In the genomic region with DNA sequence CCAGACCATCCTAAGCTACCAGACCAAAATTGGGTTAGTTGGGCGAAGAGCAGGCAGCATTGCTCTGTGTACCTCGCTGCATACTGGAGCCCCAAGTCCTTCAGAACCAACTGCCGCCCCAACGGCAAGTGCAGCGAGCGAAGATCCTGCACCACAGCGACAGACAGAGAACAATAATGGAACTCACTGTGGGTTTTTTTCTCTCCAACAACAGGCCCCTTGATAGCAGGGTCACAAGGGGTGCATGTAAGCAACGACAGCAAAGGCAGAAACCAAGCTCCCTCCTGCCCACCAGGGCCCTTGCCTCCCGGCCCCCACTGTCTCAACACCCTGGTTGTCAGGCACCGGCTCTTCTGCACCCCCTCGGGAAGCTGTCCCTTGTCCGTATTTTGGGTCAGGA, we compare ENCODE assay signal across 2 cellular contexts.
A peak's percentile ranks its signal among the peaks of the same experiment; 100 is the strongest.
TF ChIP-seq lines count a peak whose summit lies in the region.

No MANE protein-coding gene starts in this region.

TF ChIP-seq in HepG2, 621 proteins besides CTCF, POLR2A, EP300 and RAD21:
- TF ChIP-seq CREM (IDR thresholded peaks at IDR 0.05) = no peak
- TF ChIP-seq CREM (CRISPR knock-in tag; IDR thresholded peaks at IDR 0.05) = no peak
- TF ChIP-seq ZNF3 (CRISPR knock-in tag; IDR thresholded peaks at IDR 0.05) = no peak
- TF ChIP-seq, protein P1, sequence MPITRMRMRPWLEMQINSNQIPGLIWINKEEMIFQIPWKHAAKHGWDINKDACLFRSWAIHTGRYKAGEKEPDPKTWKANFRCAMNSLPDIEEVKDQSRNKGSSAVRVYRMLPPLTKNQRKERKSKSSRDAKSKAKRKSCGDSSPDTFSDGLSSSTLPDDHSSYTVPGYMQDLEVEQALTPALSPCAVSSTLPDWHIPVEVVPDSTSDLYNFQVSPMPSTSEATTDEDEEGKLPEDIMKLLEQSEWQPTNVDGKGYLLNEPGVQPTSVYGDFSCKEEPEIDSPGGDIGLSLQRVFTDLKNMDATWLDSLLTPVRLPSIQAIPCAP (CRISPR knock-in tag; IDR thresholded peaks at IDR 0.05; ENCODE audit: low read depth) = no peak
- TF ChIP-seq RBM22 (optimal IDR thresholded peaks at IDR 0.05; ENCODE audit: low read length) = peak; percentile 25
- TF ChIP-seq ZNF501 (CRISPR knock-in tag; IDR thresholded peaks at IDR 0.05) = no peak
- TF ChIP-seq, protein P2, sequence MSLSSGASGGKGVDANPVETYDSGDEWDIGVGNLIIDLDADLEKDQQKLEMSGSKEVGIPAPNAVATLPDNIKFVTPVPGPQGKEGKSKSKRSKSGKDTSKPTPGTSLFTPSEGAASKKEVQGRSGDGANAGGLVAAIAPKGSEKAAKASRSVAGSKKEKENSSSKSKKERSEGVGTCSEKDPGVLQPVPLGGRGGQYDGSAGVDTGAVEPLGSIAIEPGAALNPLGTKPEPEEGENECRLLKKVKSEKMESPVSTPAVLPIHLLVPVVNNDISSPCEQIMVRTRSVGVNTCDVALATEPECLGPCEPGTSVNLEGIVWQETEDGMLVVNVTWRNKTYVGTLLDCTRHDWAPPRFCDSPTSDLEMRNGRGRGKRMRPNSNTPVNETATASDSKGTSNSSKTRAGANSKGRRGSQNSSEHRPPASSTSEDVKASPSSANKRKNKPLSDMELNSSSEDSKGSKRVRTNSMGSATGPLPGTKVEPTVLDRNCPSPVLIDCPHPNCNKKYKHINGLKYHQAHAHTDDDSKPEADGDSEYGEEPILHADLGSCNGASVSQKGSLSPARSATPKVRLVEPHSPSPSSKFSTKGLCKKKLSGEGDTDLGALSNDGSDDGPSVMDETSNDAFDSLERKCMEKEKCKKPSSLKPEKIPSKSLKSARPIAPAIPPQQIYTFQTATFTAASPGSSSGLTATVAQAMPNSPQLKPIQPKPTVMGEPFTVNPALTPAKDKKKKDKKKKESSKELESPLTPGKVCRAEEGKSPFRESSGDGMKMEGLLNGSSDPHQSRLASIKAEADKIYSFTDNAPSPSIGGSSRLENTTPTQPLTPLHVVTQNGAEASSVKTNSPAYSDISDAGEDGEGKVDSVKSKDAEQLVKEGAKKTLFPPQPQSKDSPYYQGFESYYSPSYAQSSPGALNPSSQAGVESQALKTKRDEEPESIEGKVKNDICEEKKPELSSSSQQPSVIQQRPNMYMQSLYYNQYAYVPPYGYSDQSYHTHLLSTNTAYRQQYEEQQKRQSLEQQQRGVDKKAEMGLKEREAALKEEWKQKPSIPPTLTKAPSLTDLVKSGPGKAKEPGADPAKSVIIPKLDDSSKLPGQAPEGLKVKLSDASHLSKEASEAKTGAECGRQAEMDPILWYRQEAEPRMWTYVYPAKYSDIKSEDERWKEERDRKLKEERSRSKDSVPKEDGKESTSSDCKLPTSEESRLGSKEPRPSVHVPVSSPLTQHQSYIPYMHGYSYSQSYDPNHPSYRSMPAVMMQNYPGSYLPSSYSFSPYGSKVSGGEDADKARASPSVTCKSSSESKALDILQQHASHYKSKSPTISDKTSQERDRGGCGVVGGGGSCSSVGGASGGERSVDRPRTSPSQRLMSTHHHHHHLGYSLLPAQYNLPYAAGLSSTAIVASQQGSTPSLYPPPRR (CRISPR knock-in tag; IDR thresholded peaks at IDR 0.05; ENCODE audit: borderline replicate concordance) = no peak

TF ChIP-seq in WTC11, 78 proteins besides CTCF, POLR2A, EP300 and RAD21 (continued from another document):
- TF ChIP-seq HMGA2 (CRISPR knock-in tag; IDR thresholded peaks at IDR 0.05) (no peak), OVOL2 (CRISPR knock-in tag; IDR thresholded peaks at IDR 0.05; ENCODE audit: borderline replicate concordance) (no peak), ESRRA (CRISPR knock-in tag; IDR thresholded peaks at IDR 0.05; ENCODE audit: borderline replicate concordance) (no peak), EMX1 (CRISPR knock-in tag; IDR thresholded peaks at IDR 0.05) (no peak), MXD4 (CRISPR knock-in tag; IDR thresholded peaks at IDR 0.05; ENCODE audit: borderline replicate concordance) (no peak), NR2C2 (CRISPR knock-in tag; IDR thresholded peaks at IDR 0.05) (no peak), ZNF317 (CRISPR knock-in tag; IDR thresholded peaks at IDR 0.05; ENCODE audit: borderline replicate concordance, low read depth) (no peak), ZNF219 (CRISPR knock-in tag; IDR thresholded peaks at IDR 0.05; ENCODE audit: borderline replicate concordance) (no peak), CBFB (CRISPR knock-in tag; IDR thresholded peaks at IDR 0.05; ENCODE audit: low read depth) (no peak), KAT7 (CRISPR knock-in tag; IDR thresholded peaks at IDR 0.05; ENCODE audit: borderline replicate concordance) (no peak), RELA (CRISPR knock-in tag; IDR thresholded peaks at IDR 0.05; ENCODE audit: borderline replicate concordance) (no peak), IRF2 (CRISPR knock-in tag; IDR thresholded peaks at IDR 0.05; ENCODE audit: borderline replicate concordance, low read depth) (no peak)
- TF ChIP-seq, protein P3, sequence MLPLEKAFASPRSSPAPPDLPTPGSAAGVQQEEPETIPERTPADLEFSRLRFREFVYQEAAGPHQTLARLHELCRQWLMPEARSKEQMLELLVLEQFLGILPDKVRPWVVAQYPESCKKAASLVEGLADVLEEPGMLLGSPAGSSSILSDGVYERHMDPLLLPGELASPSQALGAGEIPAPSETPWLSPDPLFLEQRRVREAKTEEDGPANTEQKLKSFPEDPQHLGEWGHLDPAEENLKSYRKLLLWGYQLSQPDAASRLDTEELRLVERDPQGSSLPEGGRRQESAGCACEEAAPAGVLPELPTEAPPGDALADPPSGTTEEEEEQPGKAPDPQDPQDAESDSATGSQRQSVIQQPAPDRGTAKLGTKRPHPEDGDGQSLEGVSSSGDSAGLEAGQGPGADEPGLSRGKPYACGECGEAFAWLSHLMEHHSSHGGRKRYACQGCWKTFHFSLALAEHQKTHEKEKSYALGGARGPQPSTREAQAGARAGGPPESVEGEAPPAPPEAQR (CRISPR knock-in tag; IDR thresholded peaks at IDR 0.05) = no peak
- TF ChIP-seq, protein P1 (CRISPR knock-in tag; IDR thresholded peaks at IDR 0.05) = no peak
- TF ChIP-seq, protein P4, sequence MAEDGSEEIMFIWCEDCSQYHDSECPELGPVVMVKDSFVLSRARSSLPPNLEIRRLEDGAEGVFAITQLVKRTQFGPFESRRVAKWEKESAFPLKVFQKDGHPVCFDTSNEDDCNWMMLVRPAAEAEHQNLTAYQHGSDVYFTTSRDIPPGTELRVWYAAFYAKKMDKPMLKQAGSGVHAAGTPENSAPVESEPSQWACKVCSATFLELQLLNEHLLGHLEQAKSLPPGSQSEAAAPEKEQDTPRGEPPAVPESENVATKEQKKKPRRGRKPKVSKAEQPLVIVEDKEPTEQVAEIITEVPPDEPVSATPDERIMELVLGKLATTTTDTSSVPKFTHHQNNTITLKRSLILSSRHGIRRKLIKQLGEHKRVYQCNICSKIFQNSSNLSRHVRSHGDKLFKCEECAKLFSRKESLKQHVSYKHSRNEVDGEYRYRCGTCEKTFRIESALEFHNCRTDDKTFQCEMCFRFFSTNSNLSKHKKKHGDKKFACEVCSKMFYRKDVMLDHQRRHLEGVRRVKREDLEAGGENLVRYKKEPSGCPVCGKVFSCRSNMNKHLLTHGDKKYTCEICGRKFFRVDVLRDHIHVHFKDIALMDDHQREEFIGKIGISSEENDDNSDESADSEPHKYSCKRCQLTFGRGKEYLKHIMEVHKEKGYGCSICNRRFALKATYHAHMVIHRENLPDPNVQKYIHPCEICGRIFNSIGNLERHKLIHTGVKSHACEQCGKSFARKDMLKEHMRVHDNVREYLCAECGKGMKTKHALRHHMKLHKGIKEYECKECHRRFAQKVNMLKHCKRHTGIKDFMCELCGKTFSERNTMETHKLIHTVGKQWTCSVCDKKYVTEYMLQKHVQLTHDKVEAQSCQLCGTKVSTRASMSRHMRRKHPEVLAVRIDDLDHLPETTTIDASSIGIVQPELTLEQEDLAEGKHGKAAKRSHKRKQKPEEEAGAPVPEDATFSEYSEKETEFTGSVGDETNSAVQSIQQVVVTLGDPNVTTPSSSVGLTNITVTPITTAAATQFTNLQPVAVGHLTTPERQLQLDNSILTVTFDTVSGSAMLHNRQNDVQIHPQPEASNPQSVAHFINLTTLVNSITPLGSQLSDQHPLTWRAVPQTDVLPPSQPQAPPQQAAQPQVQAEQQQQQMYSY (CRISPR knock-in tag; IDR thresholded peaks at IDR 0.05) = no peak
- TF ChIP-seq, protein P5, sequence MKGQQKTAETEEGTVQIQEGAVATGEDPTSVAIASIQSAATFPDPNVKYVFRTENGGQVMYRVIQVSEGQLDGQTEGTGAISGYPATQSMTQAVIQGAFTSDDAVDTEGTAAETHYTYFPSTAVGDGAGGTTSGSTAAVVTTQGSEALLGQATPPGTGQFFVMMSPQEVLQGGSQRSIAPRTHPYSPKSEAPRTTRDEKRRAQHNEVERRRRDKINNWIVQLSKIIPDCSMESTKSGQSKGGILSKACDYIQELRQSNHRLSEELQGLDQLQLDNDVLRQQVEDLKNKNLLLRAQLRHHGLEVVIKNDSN (CRISPR knock-in tag; IDR thresholded peaks at IDR 0.05) = no peak
- TF ChIP-seq, protein P6, sequence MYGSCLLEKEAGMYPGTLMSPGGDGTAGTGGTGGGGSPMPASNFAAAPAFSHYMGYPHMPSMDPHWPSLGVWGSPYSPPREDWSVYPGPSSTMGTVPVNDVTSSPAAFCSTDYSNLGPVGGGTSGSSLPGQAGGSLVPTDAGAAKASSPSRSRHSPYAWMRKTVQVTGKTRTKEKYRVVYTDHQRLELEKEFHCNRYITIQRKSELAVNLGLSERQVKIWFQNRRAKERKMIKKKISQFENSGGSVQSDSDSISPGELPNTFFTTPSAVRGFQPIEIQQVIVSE (CRISPR knock-in tag; IDR thresholded peaks at IDR 0.05; ENCODE audit: borderline replicate concordance) = no peak
TF ChIP-seq in WTC11: peak in this region for 0.
